In the genomic region with DNA sequence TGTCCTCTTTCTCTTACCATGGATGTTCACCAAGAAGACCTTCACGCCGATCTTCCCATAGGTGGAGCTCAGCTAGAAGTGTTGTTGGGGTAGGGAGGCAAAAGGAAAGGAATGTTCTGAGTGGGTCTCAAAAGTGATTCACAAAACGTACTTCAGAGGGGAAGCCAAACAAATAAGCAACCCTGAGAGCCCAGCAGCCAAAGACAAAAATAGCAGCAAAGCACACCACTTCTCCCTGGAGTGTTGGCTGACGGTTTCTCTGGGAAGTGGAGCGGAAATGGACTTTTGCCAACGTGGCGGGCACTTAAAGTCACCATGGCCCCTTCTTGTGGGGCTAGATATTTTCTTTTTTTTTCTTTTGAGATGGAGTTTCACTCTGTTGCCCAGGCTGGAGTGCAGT, we compare ENCODE assay signal across 12 cellular contexts. TPM values are rescaled to one million over a fixed set of nuclear protein-coding genes. Genes with fewer than 3 reads are reported as not detected.
DNase-seq lines count a peak whose midpoint lies in the region; ATAC-seq and TF ChIP-seq lines count a peak whose summit lies in the region.
"Had no signal": no experiment of that assay in that cellular context is flagged by ENCODE, and none has a peak within 500 bp of the region (broad histone marks: within the 10 kb centered on the region; RNA-seq: fewer than 3 reads in every experiment).

No MANE protein-coding gene starts in this region.

- H3K4me2 ChIP-seq in OCI-LY7 (ENCODE audit: low read length): no peak overlapping the region

- DNase-seq in NCI-H1417 (lab: John Stamatoyannopoulos, UW): peak in 2 of 3 experiments; percentile 40 to 99
- DNase-seq in NCI-H1417 treated with DMSO at 0.1 percent for 48 hours (lab: John Stamatoyannopoulos, UW): no peak
- peak; percentile 32 for DNase-seq in kidney tubule cell (ENCODE audit: low spot score)
- peak; percentile 34 to 81 for DNase-seq in tibial artery
- no peak for DNase-seq in OCI-LY7 (ENCODE audit: low spot score)
- DNase-seq in middle frontal gyrus (ENCODE audit: extremely low spot score, low spot score): no peak
- DNase-seq: KG1 had no signal

- H3K27ac ChIP-seq in tibial artery (peak overlapping the region; percentile 43 to 62), OCI-LY7 (ENCODE audit: low read depth, low read length, poor library complexity, severe bottlenecking) (no peak overlapping the region)

- H3K27ac Mint-ChIP-seq in brain: peak overlapping the region; percentile 29 to 91 (median 67)
- H3K27ac Mint-ChIP-seq: activated naive CD8-positive, alpha-beta T cell had no signal

- no peak for TF ChIP-seq CTCF in brain (conservative IDR thresholded peaks at IDR 0.05)
- no peak for TF ChIP-seq CTCF in tibial artery (IDR thresholded peaks at IDR 0.05)
- no peak for TF ChIP-seq CTCF in OCI-LY7 (conservative IDR thresholded peaks at IDR 0.05; ENCODE audit: low read length)

- no peaks in the 10 kb centered on the region for H4K20me1 ChIP-seq in OCI-LY7 (ENCODE audit: insufficient read depth, low read length)

- peaks cover 54% of the 10 kb centered on the region for H3K4me1 Mint-ChIP-seq in brain

- peak overlapping the region in 1 of 5 experiments; percentile 64 for H3K4me3 Mint-ChIP-seq in brain
- H3K4me3 Mint-ChIP-seq: activated naive CD8-positive, alpha-beta T cell had no signal

- H3K9me2 ChIP-seq in OCI-LY7 (ENCODE audit: insufficient read depth, low read length): no peaks in the 10 kb centered on the region

- no TSS peak for BruUV-seq in OCI-LY7 (replicated peaks; lab: Mats Ljungman, UMichigan)

- H3K9me3 Mint-ChIP-seq in brain: no peaks in the 10 kb centered on the region

- H3K36me3 ChIP-seq in tibial artery: no peaks in the 10 kb centered on the region
- H3K36me3 ChIP-seq in OCI-LY7 (ENCODE audit: insufficient read depth, low read length): no peaks in the 10 kb centered on the region

- H3K27me3 ChIP-seq in tibial artery: no peaks in the 10 kb centered on the region

- H3K79me2 ChIP-seq in OCI-LY7 (ENCODE audit: insufficient read depth, low read depth, low read length): no peaks in the 10 kb centered on the region

- CTCF ChIA-PET in OCI-LY7 (lab: Charles Lee; ENCODE audit: unreplicated experiment): interaction anchor here (2.6 kb wide), 1 partner anchor 57 kb away, joined by 16 read pairs; no protein-coding TSS in a partner anchor

- no peaks in the 10 kb centered on the region for H3K27me3 Mint-ChIP-seq in brain

- no peaks in the 10 kb centered on the region for H3K36me3 Mint-ChIP-seq in brain
- H3K36me3 Mint-ChIP-seq: activated naive CD8-positive, alpha-beta T cell had no signal

- intact Hi-C loops in tibial artery (cut with DNase I; ENCODE audit: low total_unique reads) (loop anchor here (5.0 to 10.0 kb wide), 2 partner anchors 57 to 195 kb away; a partner anchor contains a TSS), OCI-LY7 (cut with micrococcal nuclease; ENCODE audit: unreplicated experiment) (no loop called here)

- no peaks in the 10 kb centered on the region for H3K9me3 ChIP-seq in tibial artery
- no peaks in the 10 kb centered on the region for H3K9me3 ChIP-seq in OCI-LY7 (ENCODE audit: low read length)

- H2AFZ ChIP-seq in OCI-LY7 (ENCODE audit: low read length): no peak overlapping the region

- H3K4me3 ChIP-seq in tibial artery (no peak overlapping the region), OCI-LY7 (ENCODE audit: low read depth, low read length, poor library complexity, severe bottlenecking) (no peak overlapping the region)

- POLR2A ChIA-PET in OCI-LY7 (lab: Charles Lee): no interaction called here

- ATAC-seq in GM21381 (IDR thresholded peaks at IDR 0.05; ENCODE audit: unreplicated experiment): no peak

- H3K4me1 ChIP-seq in tibial artery (peaks cover 0 to 54% (median 28%) of the 10 kb centered on the region in 4 donors), OCI-LY7 (ENCODE audit: insufficient read depth, low read length, poor library complexity, severe bottlenecking) (no peaks in the 10 kb centered on the region)

RNA-seq across cellular contexts. Expression of a gene that starts 23.1 kb away (rescaled TPM):
- polyA plus RNA-seq in brain (ENCODE audit: insufficient read depth, low read depth, low replicate concordance): 7.1 TPM
- not detected in 2 replicates for total RNA-seq in OCI-LY7 (2014; rRNA removed; shearing (Covaris generic))
- not detected in 2 replicates for total RNA-seq in OCI-LY7 (2022)
- total RNA-seq: epithelial cell of proximal tubule, mononuclear cell had no signal

Comparison
In these comparisons a context has a peak if more than half of its experiments do, and no peak if none do; other contexts are left out.
1. DNase-seq: peak in NCI-H1417 (2 of 3), kidney tubule cell (single experiment) and tibial artery (2 of 2); none in NCI-H1417 treated with DMSO at 0.1 percent for 48 hours (single experiment), OCI-LY7 (single experiment) and middle frontal gyrus (single experiment).